Comparison of ENCODE assay signal across 10 cellular contexts in genomic region chr12:79121486-79121885, GRCh38.
A peak's percentile ranks its signal among the peaks of the same experiment; 100 is the strongest.
DNase-seq lines count a peak whose midpoint lies in the region; ATAC-seq and TF ChIP-seq lines count a peak whose summit lies in the region.
"Had no signal": no experiment of that assay in that cellular context is flagged by ENCODE, and none has a peak within 500 bp of the region (broad histone marks: within the 10 kb centered on the region; RNA-seq: fewer than 3 reads in every experiment).

No MANE protein-coding gene starts in this region.

- peak; percentile 9 for DNase-seq in AG20443 (ENCODE audit: low spot score)
- DNase-seq in dermis blood vessel endothelial cell: peak; percentile 11
- DNase-seq in prostate gland (ENCODE audit: low spot score): no peak
- DNase-seq in stimulated activated CD4-positive, alpha-beta T cell treated with anti-CD3 and anti-CD28 coated beads, Interleukin-4, amount 100 ng/mL, for 24 hours: no peak
- DNase-seq in psoas muscle: no peak
- no peak for DNase-seq in GOT3 (lab: John Stamatoyannopoulos, UW)
- DNase-seq: activated CD8-positive, alpha-beta T cell treated with anti-CD3 and anti-CD28 coated beads, Interleukin-2, amount 10 ng/mL, durations not matched to agents 7 days and 5 days; occipital lobe had no signal

- TF ChIP-seq CTCF in prostate gland (IDR thresholded peaks at IDR 0.05): no peak
- no peak for TF ChIP-seq CTCF in psoas muscle (IDR thresholded peaks at IDR 0.05)

- H3K36me3 ChIP-seq in prostate gland: no peaks in the 10 kb centered on the region
- H3K36me3 ChIP-seq in psoas muscle (ENCODE audit: insufficient read depth in 1 of 2, low read depth in 1 of 2): no peaks in the 10 kb centered on the region

- no peak for TF ChIP-seq POLR2A in prostate gland (IDR thresholded peaks at IDR 0.05)

- intact Hi-C loops in prostate gland (cut with DNase I) (no loop called here), psoas muscle (cut with DNase I) (no loop called here)

- no peak overlapping the region for H3K4me3 ChIP-seq in prostate gland
- H3K4me3 ChIP-seq in psoas muscle: no peak overlapping the region

- peak; percentile 85 for ATAC-seq in GM18909 (IDR thresholded peaks at IDR 0.05; ENCODE audit: poor library complexity, unreplicated experiment)
- ATAC-seq in HG03520 (IDR thresholded peaks at IDR 0.05; ENCODE audit: unreplicated experiment): peak; percentile 67
- ATAC-seq in psoas muscle: no peak
- ATAC-seq: activated CD8-positive, alpha-beta T cell treated with anti-CD3 and anti-CD28 coated beads, Interleukin-2, amount 10 ng/mL, durations not matched to agents 7 days and 5 days had no signal

- no peaks in the 10 kb centered on the region for H3K9me3 ChIP-seq in prostate gland
- no peaks in the 10 kb centered on the region for H3K9me3 ChIP-seq in psoas muscle

- no peaks in the 10 kb centered on the region for H3K4me1 ChIP-seq in prostate gland (replicated peaks)
- no peaks in the 10 kb centered on the region for H3K4me1 ChIP-seq in psoas muscle

- WGBS in prostate gland: 90% methylated on average over 3 of the region's 3 CpGs
- 79 to 86% (median 81%) methylated on average over 3 of the region's 3 CpGs for WGBS in psoas muscle, 3 donors

- H3K27me3 ChIP-seq in prostate gland (replicated peaks; ENCODE audit: insufficient read depth): no peaks in the 10 kb centered on the region
- H3K27me3 ChIP-seq in psoas muscle (ENCODE audit: insufficient read depth in 3 of 3, low read length in 2 of 3): no peaks in the 10 kb centered on the region

- no peak overlapping the region for H3K27ac ChIP-seq in prostate gland
- no peak overlapping the region for H3K27ac ChIP-seq in psoas muscle

Comparison
In these comparisons a context has a peak if more than half of its experiments do, and no peak if none do; other contexts are left out.
1. DNase-seq: peak in AG20443 (single experiment) and dermis blood vessel endothelial cell (single experiment); none in prostate gland (single experiment), stimulated activated CD4-positive, alpha-beta T cell treated with anti-CD3 and anti-CD28 coated beads, Interleukin-4, amount 100 ng/mL, for 24 hours (single experiment), psoas muscle (0 of 2) and GOT3 (single experiment).
2. ATAC-seq: peak in GM18909 (single experiment) and HG03520 (single experiment); none in psoas muscle (0 of 4).